ENCODE assay signal across 9 cellular contexts in genomic region chr13:45194081-45194939, GRCh38. TPM values are rescaled to one million over a fixed set of nuclear protein-coding genes. Genes with fewer than 3 reads are reported as not detected.
A peak's percentile ranks its signal among the peaks of the same experiment; 100 is the strongest.
DNase-seq lines count a peak whose midpoint lies in the region; ATAC-seq and TF ChIP-seq lines count a peak whose summit lies in the region.
"Had no signal": no experiment of that assay in that cellular context is flagged by ENCODE, and none has a peak within 500 bp of the region (broad histone marks: within the 10 kb centered on the region; RNA-seq: fewer than 3 reads in every experiment).

No MANE protein-coding gene starts in this region.

- no peaks in the 10 kb centered on the region for H3K9me3 Mint-ChIP-seq in MCF 10A (ENCODE audit: unreplicated experiment)

- H3K36me3 Mint-ChIP-seq in MCF 10A (ENCODE audit: insufficient read depth, unreplicated experiment), result no peaks in the 10 kb centered on the region

- peak; percentile 69 for TF ChIP-seq CTCF in MCF 10A (IDR thresholded peaks at IDR 0.05; ENCODE audit: unreplicated experiment)
- TF ChIP-seq CTCF in retinal pigment epithelial cell (conservative IDR thresholded peaks at IDR 0.05; ENCODE audit: low read depth, low read length), result peak; percentile 74

- CTCF ChIA-PET in MCF 10A (lab: Yijun Ruan, JAX), result interaction anchor here (0.6 to 5.7 kb wide), 23 partner anchors 10 to 969 kb away, joined by 3 to 65 read pairs (median 5); no protein-coding TSS in a partner anchor

- no peak for TF ChIP-seq EP300 in Ishikawa (IDR thresholded peaks at IDR 0.05; ENCODE audit: borderline replicate concordance)

- DNase-seq in MCF 10A (ENCODE audit: unreplicated experiment), result peak; percentile 78
- peak; percentile 71 to 92 for DNase-seq in hippocampal formation (lab: John Stamatoyannopoulos, UW)
- DNase-seq in retinal pigment epithelial cell (ENCODE audit: low read depth), result no peak
- DNase-seq in NCI-H226, result no peak
- DNase-seq in NOMO-1 (lab: John Stamatoyannopoulos, UW; ENCODE audit: unreplicated experiment in 2 of 2), result no peak
- DNase-seq in NCI-H2029 treated with DMSO at 0.1 percent for 48 hours (lab: John Stamatoyannopoulos, UW), result no peak

- peaks cover 24% of the 10 kb centered on the region for H3K4me1 Mint-ChIP-seq in MCF 10A (ENCODE audit: insufficient read depth, unreplicated experiment)

- ATAC-seq in HG02763 (IDR thresholded peaks at IDR 0.05; ENCODE audit: unreplicated experiment), result no peak

- intact Hi-C loops in MCF 10A (cut with micrococcal nuclease), result loop anchor here (1.0 to 2.0 kb wide), 5 partner anchors 59 to 147 kb away; partner anchors contain the start of gene GTF2F2

- H3K27ac Mint-ChIP-seq in MCF 10A (ENCODE audit: low read depth, unreplicated experiment), result peak overlapping the region; percentile 75

- H3K4me3 ChIP-seq in retinal pigment epithelial cell (ENCODE audit: low read length), result no peak overlapping the region
- H3K4me3 ChIP-seq: lung had no signal

- TSS peak; percentile 75 for BruUV-seq in MCF 10A (replicated peaks; lab: Mats Ljungman, UMichigan)

- POLR2A ChIA-PET in MCF 10A (lab: Yijun Ruan, JAX), result interaction anchor here (0.6 to 10.5 kb wide), 24 partner anchors 12 to 148 kb away, joined by 3 to 153 read pairs (median 7); partner anchors contain the start of genes GTF2F2 and TPT1

- peak overlapping the region; percentile 72 for H3K4me3 Mint-ChIP-seq in MCF 10A (ENCODE audit: unreplicated experiment)

- H3K27me3 Mint-ChIP-seq in MCF 10A (ENCODE audit: insufficient read depth, unreplicated experiment), result no peaks in the 10 kb centered on the region

- TF ChIP-seq RAD21 in Ishikawa (IDR thresholded peaks at IDR 0.05; ENCODE audit: low read depth), result 0 out of 2 replicates have a peak, but pooled peaks have one; percentile 13

TF ChIP-seq in Ishikawa, 13 proteins besides CTCF, POLR2A, EP300 and RAD21:
- TF ChIP-seq REST (IDR thresholded peaks at IDR 0.05; ENCODE audit: low read depth) (no peak), MAX (IDR thresholded peaks at IDR 0.05) (no peak), TCF12 (IDR thresholded peaks at IDR 0.05; ENCODE audit: low read depth) (no peak), ZBTB7A (IDR thresholded peaks at IDR 0.05; ENCODE audit: low read depth) (no peak), NFIC (IDR thresholded peaks at IDR 0.05) (no peak), USF1 (IDR thresholded peaks at IDR 0.05) (no peak), CEBPB (IDR thresholded peaks at IDR 0.05) (no peak)

RNA-seq across cellular contexts. Expression of gene KCTD4, which starts 6.5 kb away (rescaled TPM):
- total RNA-seq in MCF 10A (2022), result 0.54 and 0.79 TPM in 2 replicates
- total RNA-seq: lung had no signal

Comparison
In these comparisons a context has a peak if more than half of its experiments do, and no peak if none do; other contexts are left out.
1. DNase-seq: peak in MCF 10A (single experiment) and hippocampal formation (2 of 2); none in retinal pigment epithelial cell (single experiment), NCI-H226 (single experiment), NOMO-1 (0 of 2) and NCI-H2029 treated with DMSO at 0.1 percent for 48 hours (single experiment).